Comparison of ENCODE assay signal across 8 cellular contexts in the genomic region with DNA sequence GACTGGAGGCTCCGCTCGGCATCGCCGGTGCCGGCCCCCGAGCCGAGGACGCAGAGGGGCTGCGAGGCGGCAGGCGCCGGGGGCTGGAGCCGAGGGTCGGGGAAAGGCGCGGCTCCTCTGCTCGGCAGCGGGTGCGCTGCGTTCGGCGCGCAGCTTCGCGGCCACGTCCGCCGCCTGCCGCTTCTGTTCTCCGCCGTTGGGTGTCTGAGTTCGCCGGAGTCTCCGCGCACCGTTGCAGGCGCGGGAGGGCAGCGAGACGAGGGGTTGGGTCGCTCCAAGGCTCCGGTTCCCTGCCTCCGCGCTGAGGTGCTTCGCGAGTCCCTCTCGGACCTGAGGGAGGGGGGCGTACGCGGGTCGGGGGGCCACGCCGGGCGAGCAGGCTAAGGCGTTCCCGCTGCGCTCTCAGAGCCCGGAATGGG. TPM values are rescaled to one million over a fixed set of nuclear protein-coding genes. Genes with fewer than 3 reads are reported as not detected.
A peak's percentile ranks its signal among the peaks of the same experiment; 100 is the strongest.
DNase-seq lines count a peak whose midpoint lies in the region; FAIRE-seq and TF ChIP-seq lines count a peak whose summit lies in the region.

No MANE protein-coding gene starts in this region.

- peaks cover 26% of the 10 kb centered on the region for H3K36me3 Mint-ChIP-seq in Calu3 (ENCODE audit: insufficient read depth, unreplicated experiment)

- FAIRE-seq in D721Med (lab: Jason Lieb, UNC) = no peak

- H3K9me3 ChIP-seq in adrenal gland (replicated peaks in 1 of 3) (no peaks in the 10 kb centered on the region), iPS-15b (ENCODE audit: control insufficient read depth, insufficient read depth, low read length) (no peaks in the 10 kb centered on the region)

- H3K4me3 Mint-ChIP-seq in Calu3 (ENCODE audit: low read depth, unreplicated experiment) = peak overlapping the region; percentile 82

- DNase-seq in Calu3 (peak; percentile 51), NCI-H69 (lab: John Stamatoyannopoulos, UW) (peak; percentile 58), adrenal gland (peak in 3 of 7 donors; percentile 26 to 41 (median 36)), D721Med (ENCODE audit: insufficient read length, low spot score) (no peak), SKM-1 (lab: John Stamatoyannopoulos, UW; ENCODE audit: unreplicated experiment) (no peak), NCI-H1436 treated with DMSO at 0.1 percent for 48 hours (lab: John Stamatoyannopoulos, UW) (no peak)

- intact Hi-C loops in Calu3 (cut with micrococcal nuclease; ENCODE audit: unreplicated experiment) (loop anchor here (10.0 kb wide), 1 partner anchor 176 kb away; no protein-coding TSS in a partner anchor), adrenal gland (cut with DNase I) (loop anchor here (5.0 kb wide), 2 partner anchors 394 to 1044 kb away; no protein-coding TSS in a partner anchor)

- no peaks in the 10 kb centered on the region for H3K36me3 ChIP-seq in adrenal gland (replicated peaks in 1 of 2)
- H3K36me3 ChIP-seq in iPS-15b (ENCODE audit: control insufficient read depth, insufficient read depth, low read length) = no peaks in the 10 kb centered on the region

- H3K4me1 Mint-ChIP-seq in Calu3 (ENCODE audit: low read depth, unreplicated experiment) = peaks cover 18% of the 10 kb centered on the region

- no peak overlapping the region for H3K27ac Mint-ChIP-seq in Calu3 (ENCODE audit: unreplicated experiment)

- TF ChIP-seq CTCF in Calu3 (IDR thresholded peaks at IDR 0.05; ENCODE audit: unreplicated experiment) = no peak
- peak in 2 of 6 experiments; percentile 3 to 8 for TF ChIP-seq CTCF in adrenal gland (IDR thresholded peaks at IDR 0.05)
- no peak for TF ChIP-seq CTCF in D721Med (IDR thresholded peaks at IDR 0.05; ENCODE audit: insufficient read depth, missing control alignments)

- WGBS in adrenal gland, 4 donors = 0% methylated on average over 2 to 58 of the region's 58 CpGs; no CpG with 5 or more reads in 1 of the 4 donors

- H3K9me3 Mint-ChIP-seq in Calu3 (ENCODE audit: low read depth, unreplicated experiment) = no peaks in the 10 kb centered on the region

- H3K4me3 ChIP-seq in adrenal gland = peak overlapping the region; percentile 45 to 74 (median 48)
- peak overlapping the region; percentile 71 for H3K4me3 ChIP-seq in iPS-15b (ENCODE audit: low read depth, low read length)
- H3K4me3 ChIP-seq in skin epidermis = peak overlapping the region; percentile 62 to 83 (median 77)

- peaks cover 8% of the 10 kb centered on the region for H3K27me3 Mint-ChIP-seq in Calu3 (ENCODE audit: unreplicated experiment)

- no peak for TF ChIP-seq POLR2A in adrenal gland (IDR thresholded peaks at IDR 0.05)

- CTCF ChIA-PET in Calu3 (lab: Charles Lee) = interaction anchor here (0.6 to 1.4 kb wide), 3 partner anchors 78 to 939 kb away, joined by 3 to 6 read pairs (median 3); no protein-coding TSS in a partner anchor

- H3K27ac ChIP-seq in adrenal gland (peak overlapping the region in 3 of 5 donors; percentile 7 to 70 (median 16)), skin epidermis (peak overlapping the region in 20 of 21 experiments; percentile 60 to 93 (median 84))

- H3K4me1 ChIP-seq in adrenal gland (replicated peaks in 1 of 2) (peaks cover 0 to 21% of the 10 kb centered on the region in 2 donors), iPS-15b (ENCODE audit: control insufficient read depth, insufficient read depth, low read length) (peaks cover 10% of the 10 kb centered on the region)

- H3K27me3 ChIP-seq in adrenal gland (peaks cover 44% of the 10 kb centered on the region), iPS-15b (ENCODE audit: control insufficient read depth, insufficient read depth, low read length) (peaks cover 70% of the 10 kb centered on the region)

- H3K9ac ChIP-seq in iPS-15b (ENCODE audit: low read depth, low read length) = peak overlapping the region; percentile 24

- no TSS peak for BruUV-seq in Calu3 (replicated peaks; lab: Mats Ljungman, UMichigan)

RNA-seq across cellular contexts. Expression of gene MN1, which starts 0.3 kb away (rescaled TPM):
- total RNA-seq in Calu3 (2022) (1.7 and 2.3 TPM in 2 replicates), adrenal gland (1 to 10 TPM in 6 of 8 donors, under 1 TPM in 2; 0.84 to 2.7 (median 1.7) TPM)
- 1 to 10 TPM in 1 of 3 donors, under 1 TPM in 2; 0.64 to 1.2 (median 0.88) TPM for polyA plus RNA-seq in adrenal gland

Comparison
In these comparisons a context has a peak if more than half of its experiments do, and no peak if none do; other contexts are left out.
1. DNase-seq: peak in Calu3 (single experiment) and NCI-H69 (single experiment); none in D721Med (single experiment), SKM-1 (single experiment) and NCI-H1436 treated with DMSO at 0.1 percent for 48 hours (single experiment).
2. Peak in every context shown above with its lines, with median percentiles within 50 percentile points of each other: H3K4me3 ChIP-seq.